29 cellular contexts compared by ENCODE assay signal in the genomic region with DNA sequence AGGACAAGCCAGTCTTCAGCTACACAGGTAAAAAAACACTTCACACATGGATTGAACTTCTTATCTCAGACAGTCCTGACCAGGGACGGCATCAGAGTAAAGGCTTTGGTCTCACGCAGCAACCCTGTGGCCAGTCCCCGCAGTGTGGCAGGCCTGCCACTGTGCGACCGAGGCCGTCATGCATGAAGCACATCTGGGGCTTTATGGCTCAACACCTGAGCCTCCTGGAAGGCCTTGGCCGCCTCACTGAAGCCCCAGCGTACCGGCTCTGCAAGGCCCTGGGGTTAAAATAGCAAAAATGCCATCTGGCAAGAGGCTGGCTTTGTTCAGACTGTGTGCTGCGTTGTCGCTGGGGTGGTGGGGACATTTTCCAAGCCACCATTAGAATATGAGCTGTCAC.
"Had no signal": no experiment of that assay in that cellular context is flagged by ENCODE, and none has a peak within 500 bp of the region (broad histone marks: within the 10 kb centered on the region; RNA-seq: fewer than 3 reads in every experiment).

No MANE protein-coding gene starts in this region.

- H3K4me3 ChIP-seq: ascending aorta, psoas muscle, smooth muscle cell, stomach, suprapubic skin, tibial artery had no signal

- H3K9me3 ChIP-seq: ascending aorta, psoas muscle, stomach, suprapubic skin, tibial artery had no signal

- H3K4me1 Mint-ChIP-seq: activated CD4-positive, alpha-beta memory T cell treated with anti-CD3 and anti-CD28 coated beads, Interleukin-2, amount 10 ng/mL, durations not matched to agents 7 days and 5 days; activated CD4-positive, alpha-beta T cell treated with anti-CD3 and anti-CD28 coated beads, Interleukin-2, amount 10 ng/mL, durations not matched to agents 7 days and 5 days; activated naive CD4-positive, alpha-beta T cell treated with anti-CD3 and anti-CD28 coated beads, Interleukin-2, amount 10 ng/mL, durations not matched to agents 7 days and 5 days; activated naive CD8-positive, alpha-beta T cell treated with anti-CD3 and anti-CD28 coated beads, Interleukin-2, amount 10 ng/mL, durations not matched to agents 7 days and 5 days; brain; mesothelial cell of epicardium had no signal

- H3K27me3 ChIP-seq: ascending aorta, stomach, suprapubic skin, tibial artery had no signal

- DNase-seq: activated CD4-positive, alpha-beta memory T cell treated with anti-CD3 and anti-CD28 coated beads, Interleukin-2, amount 10 ng/mL, durations not matched to agents 7 days and 5 days; activated CD4-positive, alpha-beta T cell treated with anti-CD3 and anti-CD28 coated beads for 1 hour; activated CD4-positive, alpha-beta T cell treated with anti-CD3 and anti-CD28 coated beads, Interleukin-2, amount 10 ng/mL, durations not matched to agents 7 days and 5 days; activated CD8-positive, alpha-beta memory T cell treated with anti-CD3 and anti-CD28 coated beads, Interleukin-2, amount 50 U/mL, for 48 hours; activated gamma-delta T cell; activated naive CD4-positive, alpha-beta T cell treated with anti-CD3 and anti-CD28 coated beads, Interleukin-2, amount 10 ng/mL, durations not matched to agents 7 days and 5 days; activated naive CD8-positive, alpha-beta T cell treated with anti-CD3 and anti-CD28 coated beads, Interleukin-2, amount 10 ng/mL, durations not matched to agents 7 days and 5 days; activated T-cell treated with anti-CD3 and anti-CD28 coated beads, Interleukin-2, amount 50 U/mL, for 24 hours; central memory CD4-positive, alpha-beta T cell; dermis blood vessel endothelial cell; effector CD4-positive, alpha-beta T cell; mammary epithelial cell; naive B cell; nephron progenitor cell; nucleus accumbens; psoas muscle; stimulated activated CD4-positive, alpha-beta T cell treated with anti-CD3 and anti-CD28 coated beads, Interleukin-1b, Interleukin-23, amount 100 ng/mL, for 48 hours; stimulated activated CD4-positive, alpha-beta T cell treated with anti-CD3 and anti-CD28 coated beads, Interleukin-4, amount 100 ng/mL, for 4 hours; stimulated activated CD8-positive, alpha-beta memory T cell treated with anti-CD3 and anti-CD28 coated beads, Interleukin-4, amount 100 ng/mL, for 48 hours; stimulated activated naive B cell treated with anti-CD40 and anti-IgM and Interleukin-4, amounts not matched to agents 10 μg/mL and 1 μg/mL and 100 μg/mL, for 72 hours; stomach; T-helper 2 cell; tibial artery had no signal

- H3K4me3 Mint-ChIP-seq: activated CD4-positive, alpha-beta memory T cell treated with anti-CD3 and anti-CD28 coated beads, Interleukin-2, amount 10 ng/mL, durations not matched to agents 7 days and 5 days; activated CD4-positive, alpha-beta T cell treated with anti-CD3 and anti-CD28 coated beads, Interleukin-2, amount 10 ng/mL, durations not matched to agents 7 days and 5 days; activated naive CD4-positive, alpha-beta T cell treated with anti-CD3 and anti-CD28 coated beads, Interleukin-2, amount 10 ng/mL, durations not matched to agents 7 days and 5 days; activated naive CD8-positive, alpha-beta T cell treated with anti-CD3 and anti-CD28 coated beads, Interleukin-2, amount 10 ng/mL, durations not matched to agents 7 days and 5 days; activated T-cell treated with anti-CD3 and anti-CD28 coated beads, Interleukin-2, amount 50 U/mL, for 24 hours; brain; mesothelial cell of epicardium; nephron progenitor cell; stimulated activated naive B cell treated with anti-CD40 and anti-IgM and Interleukin-4, amounts not matched to agents 10 μg/mL and 1 μg/mL and 100 μg/mL, for 72 hours had no signal

- H3K27me3 Mint-ChIP-seq: activated CD4-positive, alpha-beta memory T cell treated with anti-CD3 and anti-CD28 coated beads, Interleukin-2, amount 10 ng/mL, durations not matched to agents 7 days and 5 days; activated CD4-positive, alpha-beta T cell treated with anti-CD3 and anti-CD28 coated beads, Interleukin-2, amount 10 ng/mL, durations not matched to agents 7 days and 5 days; activated naive CD4-positive, alpha-beta T cell treated with anti-CD3 and anti-CD28 coated beads, Interleukin-2, amount 10 ng/mL, durations not matched to agents 7 days and 5 days; activated naive CD8-positive, alpha-beta T cell treated with anti-CD3 and anti-CD28 coated beads, Interleukin-2, amount 10 ng/mL, durations not matched to agents 7 days and 5 days; activated T-cell treated with anti-CD3 and anti-CD28 coated beads, Interleukin-2, amount 50 U/mL, for 24 hours; brain; naive B cell; stimulated activated naive B cell treated with anti-CD40 and anti-IgM and Interleukin-4, amounts not matched to agents 10 μg/mL and 1 μg/mL and 100 μg/mL, for 72 hours had no signal

- ATAC-seq: psoas muscle; stimulated activated naive B cell treated with anti-CD40 and anti-IgM and Interleukin-4, amounts not matched to agents 10 μg/mL and 1 μg/mL and 100 μg/mL, for 72 hours had no signal

- H3K4me1 ChIP-seq: ascending aorta, psoas muscle, stomach, suprapubic skin, tibial artery had no signal

- H3K27ac Mint-ChIP-seq: activated CD4-positive, alpha-beta memory T cell treated with anti-CD3 and anti-CD28 coated beads, Interleukin-2, amount 10 ng/mL, durations not matched to agents 7 days and 5 days; activated CD4-positive, alpha-beta T cell treated with anti-CD3 and anti-CD28 coated beads, Interleukin-2, amount 10 ng/mL, durations not matched to agents 7 days and 5 days; activated naive CD4-positive, alpha-beta T cell treated with anti-CD3 and anti-CD28 coated beads, Interleukin-2, amount 10 ng/mL, durations not matched to agents 7 days and 5 days; activated naive CD8-positive, alpha-beta T cell treated with anti-CD3 and anti-CD28 coated beads, Interleukin-2, amount 10 ng/mL, durations not matched to agents 7 days and 5 days; activated T-cell treated with anti-CD3 and anti-CD28 coated beads, Interleukin-2, amount 50 U/mL, for 24 hours; stimulated activated naive B cell treated with anti-CD40 and anti-IgM and Interleukin-4, amounts not matched to agents 10 μg/mL and 1 μg/mL and 100 μg/mL, for 72 hours had no signal

- H3K9me3 Mint-ChIP-seq: activated CD4-positive, alpha-beta memory T cell treated with anti-CD3 and anti-CD28 coated beads, Interleukin-2, amount 10 ng/mL, durations not matched to agents 7 days and 5 days; activated CD4-positive, alpha-beta T cell treated with anti-CD3 and anti-CD28 coated beads, Interleukin-2, amount 10 ng/mL, durations not matched to agents 7 days and 5 days; activated naive CD4-positive, alpha-beta T cell treated with anti-CD3 and anti-CD28 coated beads, Interleukin-2, amount 10 ng/mL, durations not matched to agents 7 days and 5 days; activated naive CD8-positive, alpha-beta T cell treated with anti-CD3 and anti-CD28 coated beads, Interleukin-2, amount 10 ng/mL, durations not matched to agents 7 days and 5 days; activated T-cell treated with anti-CD3 and anti-CD28 coated beads, Interleukin-2, amount 50 U/mL, for 24 hours; brain; mesothelial cell of epicardium; naive B cell; nephron progenitor cell; stimulated activated naive B cell treated with anti-CD40 and anti-IgM and Interleukin-4, amounts not matched to agents 10 μg/mL and 1 μg/mL and 100 μg/mL, for 72 hours had no signal

- H3K9ac ChIP-seq: parathyroid adenoma had no signal

- H3K27ac ChIP-seq: ascending aorta, parathyroid adenoma, psoas muscle, stomach, suprapubic skin, tibial artery had no signal

- H3K4me2 ChIP-seq: smooth muscle cell had no signal
